Comparison of ENCODE assay signal across 9 cellular contexts in the genomic region with DNA sequence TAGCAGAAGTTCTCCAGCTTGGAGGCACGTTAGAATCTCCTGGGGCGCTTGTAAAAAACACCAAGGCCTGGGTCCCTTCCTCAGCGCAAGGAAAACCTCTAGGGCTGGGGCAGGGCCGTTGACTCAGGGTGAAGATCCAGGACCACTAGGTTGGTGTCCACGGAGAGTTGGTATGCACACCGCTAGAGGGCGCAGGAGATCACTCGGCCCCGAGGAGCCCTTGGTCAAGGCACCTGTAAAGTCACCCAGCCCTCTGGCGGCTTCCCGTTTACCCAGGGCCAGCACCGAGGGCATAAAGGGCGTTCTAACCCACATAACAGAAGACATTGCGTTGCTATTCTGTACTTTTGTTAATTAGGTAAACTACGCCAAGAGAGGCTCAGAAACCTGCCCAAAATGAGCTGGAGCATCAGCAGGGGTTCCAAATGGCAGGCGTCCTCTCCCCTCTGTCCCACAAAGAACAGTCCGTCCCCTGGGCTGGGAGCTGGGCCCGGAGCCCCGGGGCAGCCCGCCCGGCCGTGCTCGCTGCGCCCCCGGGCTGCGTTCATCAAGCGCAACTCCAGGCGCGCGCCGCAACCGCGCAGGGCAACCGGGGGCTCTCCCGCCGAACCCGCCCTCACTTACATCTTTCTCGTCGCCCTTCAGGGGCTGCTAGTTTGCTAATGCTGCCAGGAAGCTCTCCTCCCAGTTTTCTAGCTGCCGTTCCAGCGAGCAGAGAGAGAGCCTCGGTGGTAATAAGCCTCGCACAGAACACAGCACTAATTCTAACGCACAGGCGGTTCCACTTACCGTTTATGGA.
DNase-seq lines count a peak whose midpoint lies in the region; ATAC-seq, FAIRE-seq and TF ChIP-seq lines count a peak whose summit lies in the region.
"Had no signal": no experiment of that assay in that cellular context is flagged by ENCODE, and none has a peak within 500 bp of the region (broad histone marks: within the 10 kb centered on the region; RNA-seq: fewer than 3 reads in every experiment).

No MANE protein-coding gene starts in this region.

- TF ChIP-seq CTCF in AG04450 (IDR thresholded peaks at IDR 0.05; ENCODE audit: low read depth, low read length) (peak; percentile 42; the same call in 1 of the 2 replicates), GM13976 (IDR thresholded peaks at IDR 0.05; ENCODE audit: borderline replicate concordance, control extremely low read depth, extremely low read depth, insufficient read depth, missing control alignments) (peak; percentile 73), cardiac fibroblast (IDR thresholded peaks at IDR 0.05; ENCODE audit: low read depth, low read length) (peak; percentile 61), lower lobe of right lung (IDR thresholded peaks at IDR 0.05) (peak; percentile 51), type B pancreatic cell (conservative IDR thresholded peaks at IDR 0.05) (peak; percentile 90)

- intact Hi-C loops in lower lobe of right lung (cut with DNase I) = no loop called here

- CTCF ChIA-PET in AG04450 (lab: Charles Lee) = interaction anchor here (0.6 to 1.5 kb wide), 2 partner anchors 388 to 394 kb away, joined by 3 to 5 read pairs; no protein-coding TSS in a partner anchor
- CTCF ChIA-PET in CD8-positive, alpha-beta memory T cell (lab: Charles Lee) = no interaction called here

- in situ Hi-C loops in GM13976 (cut with MboI; ENCODE audit: low sequenced_read_pairs, unreplicated experiment) = loop anchor here (10.0 kb wide), 1 partner anchor 388 kb away; no protein-coding TSS in a partner anchor

- peak overlapping the region; percentile 81 for H3K4me3 Mint-ChIP-seq in type B pancreatic cell
- no peak overlapping the region for H3K4me3 Mint-ChIP-seq in CD8-positive, alpha-beta memory T cell
- H3K4me3 Mint-ChIP-seq: IgD-negative memory B cell had no signal

- DNase-seq in AG04450 (ENCODE audit: low read depth, low spot score) (no peak), GM13976 (ENCODE audit: low spot score) (peak; percentile 73), RCC 7860 (ENCODE audit: low spot score) (peak; percentile 23), cardiac fibroblast (ENCODE audit: low read depth in 2 of 2) (peak; percentile 2 to 28), lower lobe of right lung (no peak), type B pancreatic cell (ENCODE audit: extremely low spot score, unreplicated experiment) (peak; percentile 79)
- DNase-seq in CD8-positive, alpha-beta memory T cell = no peak

- H3K4me1 Mint-ChIP-seq in type B pancreatic cell (ENCODE audit: unreplicated experiment) = peaks cover 4% of the 10 kb centered on the region
- peaks cover 0 to 4% (median 0%) of the 10 kb centered on the region in 3 donors for H3K4me1 Mint-ChIP-seq in CD8-positive, alpha-beta memory T cell

- H3K4me1 ChIP-seq in lower lobe of right lung = no peaks in the 10 kb centered on the region
- H3K4me1 ChIP-seq in CD8-positive, alpha-beta memory T cell (ENCODE audit: insufficient read depth, low read length) = no peaks in the 10 kb centered on the region

- no peaks in the 10 kb centered on the region for H3K36me3 Mint-ChIP-seq in type B pancreatic cell
- peaks cover 0 to 1% (median 0%) of the 10 kb centered on the region in 3 donors for H3K36me3 Mint-ChIP-seq in CD8-positive, alpha-beta memory T cell
- H3K36me3 Mint-ChIP-seq: IgD-negative memory B cell had no signal

- H3K27ac Mint-ChIP-seq in type B pancreatic cell = no peak overlapping the region
- H3K27ac Mint-ChIP-seq in CD8-positive, alpha-beta memory T cell = no peak overlapping the region
- H3K27ac Mint-ChIP-seq: IgD-negative memory B cell had no signal

- H3K9me3 ChIP-seq in AG04450 (ENCODE audit: control insufficient read depth, insufficient read depth, low read length) (peaks cover 4% of the 10 kb centered on the region), lower lobe of right lung (no peaks in the 10 kb centered on the region)
- no peaks in the 10 kb centered on the region for H3K9me3 ChIP-seq in CD8-positive, alpha-beta memory T cell (ENCODE audit: low read length)

- FAIRE-seq in RCC 7860 (lab: Jason Lieb, UNC) = no peak

- H3K27me3 Mint-ChIP-seq in type B pancreatic cell = peaks cover 76% of the 10 kb centered on the region
- H3K27me3 Mint-ChIP-seq in CD8-positive, alpha-beta memory T cell = peaks cover 0 to 6% of the 10 kb centered on the region in 2 donors

- H3K27me3 ChIP-seq in AG04450 (ENCODE audit: control insufficient read depth, insufficient read depth, low read length) (no peaks in the 10 kb centered on the region), lower lobe of right lung (ENCODE audit: low read depth) (peaks cover 45% of the 10 kb centered on the region)
- H3K27me3 ChIP-seq in CD8-positive, alpha-beta memory T cell (ENCODE audit: insufficient read depth, low read length, poor library complexity, severe bottlenecking) = no peaks in the 10 kb centered on the region

- H3K36me3 ChIP-seq in lower lobe of right lung = no peaks in the 10 kb centered on the region
- H3K36me3 ChIP-seq in CD8-positive, alpha-beta memory T cell (ENCODE audit: insufficient read depth, low read length) = no peaks in the 10 kb centered on the region

- H3K4me3 ChIP-seq in AG04450 (ENCODE audit: low read depth, low read length) = no peak overlapping the region
- no peak overlapping the region for H3K4me3 ChIP-seq in cardiac fibroblast (replicated peaks in 1 of 2; ENCODE audit: low read depth in 2 of 2, low read length in 2 of 2)
- H3K4me3 ChIP-seq in lower lobe of right lung = no peak overlapping the region
- H3K4me3 ChIP-seq in CD8-positive, alpha-beta memory T cell (ENCODE audit: low read length) = no peak overlapping the region

- no peak overlapping the region for H3K27ac ChIP-seq in AG04450 (ENCODE audit: low read depth, low read length)
- H3K27ac ChIP-seq in lower lobe of right lung = no peak overlapping the region
- no peak overlapping the region for H3K27ac ChIP-seq in CD8-positive, alpha-beta memory T cell (ENCODE audit: low read depth, low read length)

- peak; percentile 77 for ATAC-seq in HG03342 (IDR thresholded peaks at IDR 0.05; ENCODE audit: unreplicated experiment)
- peak; percentile 54 to 69 for ATAC-seq in lower lobe of right lung

- POLR2A ChIA-PET in AG04450 (lab: Yijun Ruan, JAX) = no interaction called here
- POLR2A ChIA-PET in CD8-positive, alpha-beta memory T cell (lab: Charles Lee) = no interaction called here

- no peaks in the 10 kb centered on the region for H3K9me3 Mint-ChIP-seq in type B pancreatic cell
- peaks cover 0 to 3% (median 0%) of the 10 kb centered on the region in 5 donors for H3K9me3 Mint-ChIP-seq in CD8-positive, alpha-beta memory T cell
- H3K9me3 Mint-ChIP-seq: IgD-negative memory B cell had no signal

Comparison
In these comparisons a context has a peak if more than half of its experiments do, and no peak if none do; other contexts are left out.
1. DNase-seq: peak in GM13976 (single experiment), RCC 7860 (single experiment), cardiac fibroblast (2 of 2) and type B pancreatic cell (single experiment); none in AG04450 (single experiment), lower lobe of right lung (single experiment) and CD8-positive, alpha-beta memory T cell (0 of 5).
2. Peak in every context shown above with its lines, with median percentiles within 50 percentile points of each other: CTCF ChIP-seq.